8 cellular contexts compared by ENCODE assay signal in the genomic region with DNA sequence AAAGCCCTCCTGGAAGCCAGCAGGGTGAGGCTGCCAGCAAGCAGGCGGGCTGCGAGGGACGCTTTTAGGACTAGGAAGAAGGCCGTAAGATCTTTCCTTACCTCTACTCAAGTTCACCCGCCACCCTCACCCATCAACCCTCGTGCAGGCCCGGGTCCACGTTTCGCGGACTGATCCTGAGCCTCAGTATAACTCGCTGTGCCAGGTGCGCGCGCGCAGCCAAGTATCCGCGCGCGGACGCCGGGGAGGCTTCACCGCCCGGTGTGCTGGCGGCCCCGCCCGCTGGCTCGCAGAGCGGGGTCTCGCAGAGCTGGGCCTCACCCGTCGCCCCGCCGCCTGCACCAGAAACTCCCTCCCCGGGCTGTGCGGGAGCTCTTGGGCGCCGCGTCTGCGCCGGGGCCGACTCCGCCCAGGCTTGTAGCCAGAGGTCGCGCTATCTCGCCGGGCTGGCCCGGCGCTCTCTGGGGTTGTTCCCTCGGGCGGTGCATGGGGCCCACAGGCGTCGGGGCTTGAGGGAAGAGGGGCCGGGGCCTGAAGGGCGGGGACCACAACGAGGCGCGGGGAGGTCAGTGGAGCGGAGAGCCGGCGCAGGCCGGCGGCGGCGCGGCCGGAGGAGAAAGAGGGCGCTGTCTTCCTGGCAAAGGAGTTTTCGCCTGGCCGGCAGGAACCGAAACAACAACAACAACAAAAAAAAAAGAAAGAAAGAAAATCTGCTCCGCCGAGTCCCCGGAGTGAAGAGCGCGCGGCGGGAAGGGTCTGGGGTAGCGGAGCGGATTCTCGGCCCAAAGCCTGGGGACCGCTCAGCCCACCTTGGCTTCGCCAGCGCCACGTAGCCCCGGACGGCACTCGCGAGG. TPM values are rescaled to one million over a fixed set of nuclear protein-coding genes. Genes with fewer than 3 reads are reported as not detected.
DNase-seq lines count a peak whose midpoint lies in the region; ATAC-seq, FAIRE-seq and TF ChIP-seq lines count a peak whose summit lies in the region.

No MANE protein-coding gene starts in this region.

- H3K27me3 ChIP-seq in KMS-11 (ENCODE audit: insufficient read depth, low read depth), result peaks cover 10% of the 10 kb centered on the region

- no peak for TF ChIP-seq CTCF in KMS-11 (conservative IDR thresholded peaks at IDR 0.05; ENCODE audit: low read depth, low read length)

- no peaks in the 10 kb centered on the region for H3K79me2 ChIP-seq in KMS-11 (ENCODE audit: insufficient read depth, low read depth)

- DNase-seq in 8988T, result peak; percentile 58
- peak; percentile 29 for DNase-seq in H54 (ENCODE audit: insufficient read length, low spot score)
- no peak for DNase-seq in T-helper 17 cell
- DNase-seq in naive thymus-derived CD8-positive, alpha-beta T cell, result no peak
- no peak for DNase-seq in HPDE6-E6E7 (ENCODE audit: extremely low spot score)

- H3K4me2 ChIP-seq in KMS-11, result peak overlapping the region; percentile 81; the same call in 1 of the 2 replicates

- H3K4me1 Mint-ChIP-seq in T-helper 17 cell, result peaks cover 36% of the 10 kb centered on the region
- H3K4me1 Mint-ChIP-seq in naive thymus-derived CD8-positive, alpha-beta T cell, result peaks cover 24 to 59% (median 55%) of the 10 kb centered on the region in 4 donors

- H3K4me3 ChIP-seq in GM08714 (ENCODE audit: low read length) (peak overlapping the region; percentile 68; the same call in 1 of the 2 replicates), KMS-11 (IDR thresholded peaks at IDR 0.05; ENCODE audit: insufficient read depth, low read depth, low read length) (no peak overlapping the region)

- peak overlapping the region; percentile 98 for H2AFZ ChIP-seq in KMS-11 (ENCODE audit: low read depth)

- H3K27ac ChIP-seq in KMS-11, result peak overlapping the region; percentile 24; the same call in 1 of the 2 replicates

- peak overlapping the region; percentile 83 for H3K4me3 Mint-ChIP-seq in T-helper 17 cell
- H3K4me3 Mint-ChIP-seq in naive thymus-derived CD8-positive, alpha-beta T cell, result peak overlapping the region; percentile 73 to 85 (median 81)

- H4K20me1 ChIP-seq in KMS-11 (ENCODE audit: insufficient read depth), result no peaks in the 10 kb centered on the region

- no peaks in the 10 kb centered on the region for H3K36me3 ChIP-seq in KMS-11 (ENCODE audit: insufficient read depth)

- POLR2A ChIA-PET in naive thymus-derived CD8-positive, alpha-beta T cell (lab: Charles Lee), result interaction anchor here (0.6 kb wide), 1 partner anchor 587 kb away, joined by 4 read pairs; no protein-coding TSS in a partner anchor

- H3K27me3 Mint-ChIP-seq in T-helper 17 cell, result peaks cover 83% of the 10 kb centered on the region
- H3K27me3 Mint-ChIP-seq in naive thymus-derived CD8-positive, alpha-beta T cell, result peaks cover 48 to 93% (median 71%) of the 10 kb centered on the region in 5 donors

- no peak overlapping the region for H3K27ac Mint-ChIP-seq in T-helper 17 cell
- H3K27ac Mint-ChIP-seq in naive thymus-derived CD8-positive, alpha-beta T cell, result no peak overlapping the region

- H3K9ac ChIP-seq in KMS-11, result peak overlapping the region; percentile 56; the same call in 1 of the 2 replicates

- no peaks in the 10 kb centered on the region for H3K4me1 ChIP-seq in KMS-11 (ENCODE audit: low read depth, poor library complexity, severe bottlenecking)

- H3K9me3 Mint-ChIP-seq in naive thymus-derived CD8-positive, alpha-beta T cell, result no peaks in the 10 kb centered on the region

- no peaks in the 10 kb centered on the region for H3K9me3 ChIP-seq in T-helper 17 cell (ENCODE audit: control insufficient read depth, low read length, poor library complexity, severe bottlenecking)

- peaks cover 11% of the 10 kb centered on the region for H3K36me3 Mint-ChIP-seq in T-helper 17 cell (ENCODE audit: low read depth)
- H3K36me3 Mint-ChIP-seq in naive thymus-derived CD8-positive, alpha-beta T cell, result peaks cover 0 to 15% (median 2%) of the 10 kb centered on the region in 3 donors

- no peak for FAIRE-seq in H54 (lab: Jason Lieb, UNC)

- ATAC-seq in T-helper 17 cell (peak; percentile 39), esophagus mucosa (peak; percentile 72)
- ATAC-seq in naive thymus-derived CD8-positive, alpha-beta T cell, result peak; percentile 38 to 48

- no peak; the same call in 1 of the 2 replicates for TF ChIP-seq POLR2A in H54 (IDR thresholded peaks at IDR 0.05; ENCODE audit: low read depth, low read length)

RNA-seq across cellular contexts. Expression of a gene that starts 7.7 kb away (rescaled TPM):
- total RNA-seq in T-helper 17 cell (not detected), esophagus mucosa (0.12 TPM)
- not detected for total RNA-seq in naive thymus-derived CD8-positive, alpha-beta T cell
- polyA plus RNA-seq in naive thymus-derived CD8-positive, alpha-beta T cell, result not detected

Comparison
In these comparisons a context has a peak if more than half of its experiments do, and no peak if none do; other contexts are left out.
1. DNase-seq: peak in 8988T (single experiment) and H54 (single experiment); none in T-helper 17 cell (0 of 3), naive thymus-derived CD8-positive, alpha-beta T cell (0 of 10) and HPDE6-E6E7 (single experiment).
2. Peak in every context shown above with its lines, with median percentiles within 50 percentile points of each other: ATAC-seq.